Comparison of ENCODE assay signal across 1 cellular context in the genomic region with DNA sequence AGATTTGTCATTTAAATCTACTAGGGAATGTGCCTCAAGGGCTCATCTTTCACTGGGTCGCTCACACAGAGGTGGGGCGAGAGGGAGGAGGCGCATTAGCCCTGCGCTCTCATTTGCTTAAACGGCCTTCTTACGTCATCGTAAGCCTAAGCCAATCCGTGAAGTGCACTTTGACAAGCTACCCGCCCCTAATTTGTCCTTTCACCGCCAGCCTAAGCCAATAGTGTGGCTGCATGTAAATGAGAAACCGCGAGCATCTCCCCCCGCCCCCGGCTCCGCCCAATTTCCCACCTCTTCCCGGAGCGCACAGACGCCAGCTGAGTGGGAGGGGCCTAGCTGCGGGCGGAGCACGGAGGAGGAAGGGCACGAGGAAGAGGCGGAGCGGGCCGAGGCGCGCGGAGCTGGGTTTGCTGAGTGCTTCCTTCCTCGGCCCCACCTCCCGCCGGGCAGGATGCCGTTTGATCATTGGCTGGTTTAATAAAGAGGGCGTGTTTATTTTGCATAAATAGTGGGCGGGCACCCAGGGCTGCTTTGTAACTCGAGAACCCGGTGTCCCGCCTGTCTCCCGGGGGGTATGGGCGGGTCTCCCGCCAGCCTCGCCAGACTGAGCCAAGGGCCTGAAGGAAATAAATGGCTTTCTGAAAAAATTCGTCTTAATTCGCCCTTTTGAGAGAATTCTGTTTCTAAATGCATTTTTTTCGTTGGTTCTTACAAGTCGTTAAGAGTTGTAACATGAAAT.
A peak's percentile ranks its signal among the peaks of the same experiment; 100 is the strongest.
TF ChIP-seq lines count a peak whose summit lies in the region.

No MANE protein-coding gene starts in this region.

TF ChIP-seq in GM12878, 131 proteins besides CTCF, POLR2A, EP300 and RAD21 (continued from another document and continues in another):
- TF ChIP-seq WRNIP1 (IDR thresholded peaks at IDR 0.05; ENCODE audit: borderline replicate concordance, low read depth, low read length) (no peak), FOS (IDR thresholded peaks at IDR 0.05; ENCODE audit: borderline replicate concordance, extremely low read depth, insufficient read length) (no peak), RUNX3 (IDR thresholded peaks at IDR 0.05; ENCODE audit: low read length) (no peak), MYC (IDR thresholded peaks at IDR 0.05; ENCODE audit: insufficient read depth, insufficient read length, insufficient replicate concordance, low read length, severe bottlenecking) (no peak), HDAC2 (IDR thresholded peaks at IDR 0.05) (no peak), SIN3A (IDR thresholded peaks at IDR 0.05; ENCODE audit: low read depth, low read length) (0 out of 2 replicates have a peak, but pooled peaks have one; percentile 31), NR2F1 (conservative IDR thresholded peaks at IDR 0.05) (no peak), SIX5 (IDR thresholded peaks at IDR 0.05; ENCODE audit: low read depth, low read length, severe bottlenecking) (no peak), JUND (IDR thresholded peaks at IDR 0.05; ENCODE audit: low read depth, low read length) (0 out of 2 replicates have a peak, but pooled peaks have one; percentile 28), ZNF274 (IDR thresholded peaks at IDR 0.05; ENCODE audit: insufficient read depth, insufficient read length) (no peak), CREM (IDR thresholded peaks at IDR 0.05; ENCODE audit: low read depth) (0 out of 2 replicates have a peak, but pooled peaks have one; percentile 31), MEF2A (IDR thresholded peaks at IDR 0.05; ENCODE audit: insufficient read depth, low read depth, low read length) (no peak), ZNF384 (IDR thresholded peaks at IDR 0.05; ENCODE audit: borderline replicate concordance, low read depth, low read length) (no peak), CHD2 (IDR thresholded peaks at IDR 0.05; ENCODE audit: borderline replicate concordance, low read depth, low read length) (peak; percentile 58; the same call in 1 of the 2 replicates), TCF3 (IDR thresholded peaks at IDR 0.05; ENCODE audit: borderline replicate concordance, insufficient read depth, low read depth, low read length) (0 out of 2 replicates have a peak, but pooled peaks have one; percentile 41), ZZZ3 (IDR thresholded peaks at IDR 0.05; ENCODE audit: control insufficient read depth, insufficient read length, low read depth) (no peak), GABPA (IDR thresholded peaks at IDR 0.05; ENCODE audit: low read depth) (no peak), SMAD5 (IDR thresholded peaks at IDR 0.05; ENCODE audit: low read depth) (no peak), SREBF2 (IDR thresholded peaks at IDR 0.05; ENCODE audit: low read length) (no peak), ATF7 (IDR thresholded peaks at IDR 0.05; ENCODE audit: low read depth) (peak; percentile 99), HCFC1 (IDR thresholded peaks at IDR 0.05; ENCODE audit: low read length) (no peak), IKZF2 (IDR thresholded peaks at IDR 0.05) (no peak), PAX5 (IDR thresholded peaks at IDR 0.05; ENCODE audit: borderline replicate concordance, low read depth, low read length) (no peak), POLR2AphosphoS5 (IDR thresholded peaks at IDR 0.05; ENCODE audit: low read length) (no peak), POU2F2 (IDR thresholded peaks at IDR 0.05; ENCODE audit: borderline replicate concordance, low read depth, low read length) (peak; percentile 63; the same call in 1 of the 3 replicates), JUNB (IDR thresholded peaks at IDR 0.05) (no peak), TCF7 (IDR thresholded peaks at IDR 0.05; ENCODE audit: borderline replicate concordance) (no peak)
- TF ChIP-seq, protein P1, sequence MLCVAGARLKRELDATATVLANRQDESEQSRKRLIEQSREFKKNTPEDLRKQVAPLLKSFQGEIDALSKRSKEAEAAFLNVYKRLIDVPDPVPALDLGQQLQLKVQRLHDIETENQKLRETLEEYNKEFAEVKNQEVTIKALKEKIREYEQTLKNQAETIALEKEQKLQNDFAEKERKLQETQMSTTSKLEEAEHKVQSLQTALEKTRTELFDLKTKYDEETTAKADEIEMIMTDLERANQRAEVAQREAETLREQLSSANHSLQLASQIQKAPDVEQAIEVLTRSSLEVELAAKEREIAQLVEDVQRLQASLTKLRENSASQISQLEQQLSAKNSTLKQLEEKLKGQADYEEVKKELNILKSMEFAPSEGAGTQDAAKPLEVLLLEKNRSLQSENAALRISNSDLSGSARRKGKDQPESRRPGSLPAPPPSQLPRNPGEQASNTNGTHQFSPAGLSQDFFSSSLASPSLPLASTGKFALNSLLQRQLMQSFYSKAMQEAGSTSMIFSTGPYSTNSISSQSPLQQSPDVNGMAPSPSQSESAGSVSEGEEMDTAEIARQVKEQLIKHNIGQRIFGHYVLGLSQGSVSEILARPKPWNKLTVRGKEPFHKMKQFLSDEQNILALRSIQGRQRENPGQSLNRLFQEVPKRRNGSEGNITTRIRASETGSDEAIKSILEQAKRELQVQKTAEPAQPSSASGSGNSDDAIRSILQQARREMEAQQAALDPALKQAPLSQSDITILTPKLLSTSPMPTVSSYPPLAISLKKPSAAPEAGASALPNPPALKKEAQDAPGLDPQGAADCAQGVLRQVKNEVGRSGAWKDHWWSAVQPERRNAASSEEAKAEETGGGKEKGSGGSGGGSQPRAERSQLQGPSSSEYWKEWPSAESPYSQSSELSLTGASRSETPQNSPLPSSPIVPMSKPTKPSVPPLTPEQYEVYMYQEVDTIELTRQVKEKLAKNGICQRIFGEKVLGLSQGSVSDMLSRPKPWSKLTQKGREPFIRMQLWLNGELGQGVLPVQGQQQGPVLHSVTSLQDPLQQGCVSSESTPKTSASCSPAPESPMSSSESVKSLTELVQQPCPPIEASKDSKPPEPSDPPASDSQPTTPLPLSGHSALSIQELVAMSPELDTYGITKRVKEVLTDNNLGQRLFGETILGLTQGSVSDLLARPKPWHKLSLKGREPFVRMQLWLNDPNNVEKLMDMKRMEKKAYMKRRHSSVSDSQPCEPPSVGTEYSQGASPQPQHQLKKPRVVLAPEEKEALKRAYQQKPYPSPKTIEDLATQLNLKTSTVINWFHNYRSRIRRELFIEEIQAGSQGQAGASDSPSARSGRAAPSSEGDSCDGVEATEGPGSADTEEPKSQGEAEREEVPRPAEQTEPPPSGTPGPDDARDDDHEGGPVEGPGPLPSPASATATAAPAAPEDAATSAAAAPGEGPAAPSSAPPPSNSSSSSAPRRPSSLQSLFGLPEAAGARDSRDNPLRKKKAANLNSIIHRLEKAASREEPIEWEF (IDR thresholded peaks at IDR 0.05; ENCODE audit: insufficient replicate concordance, low read depth, low read length) = no peak
- TF ChIP-seq, protein P2, sequence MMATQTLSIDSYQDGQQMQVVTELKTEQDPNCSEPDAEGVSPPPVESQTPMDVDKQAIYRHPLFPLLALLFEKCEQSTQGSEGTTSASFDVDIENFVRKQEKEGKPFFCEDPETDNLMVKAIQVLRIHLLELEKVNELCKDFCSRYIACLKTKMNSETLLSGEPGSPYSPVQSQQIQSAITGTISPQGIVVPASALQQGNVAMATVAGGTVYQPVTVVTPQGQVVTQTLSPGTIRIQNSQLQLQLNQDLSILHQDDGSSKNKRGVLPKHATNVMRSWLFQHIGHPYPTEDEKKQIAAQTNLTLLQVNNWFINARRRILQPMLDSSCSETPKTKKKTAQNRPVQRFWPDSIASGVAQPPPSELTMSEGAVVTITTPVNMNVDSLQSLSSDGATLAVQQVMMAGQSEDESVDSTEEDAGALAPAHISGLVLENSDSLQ (IDR thresholded peaks at IDR 0.05) = peak; percentile 60; the same call in 1 of the 2 replicates
- TF ChIP-seq, protein P3, sequence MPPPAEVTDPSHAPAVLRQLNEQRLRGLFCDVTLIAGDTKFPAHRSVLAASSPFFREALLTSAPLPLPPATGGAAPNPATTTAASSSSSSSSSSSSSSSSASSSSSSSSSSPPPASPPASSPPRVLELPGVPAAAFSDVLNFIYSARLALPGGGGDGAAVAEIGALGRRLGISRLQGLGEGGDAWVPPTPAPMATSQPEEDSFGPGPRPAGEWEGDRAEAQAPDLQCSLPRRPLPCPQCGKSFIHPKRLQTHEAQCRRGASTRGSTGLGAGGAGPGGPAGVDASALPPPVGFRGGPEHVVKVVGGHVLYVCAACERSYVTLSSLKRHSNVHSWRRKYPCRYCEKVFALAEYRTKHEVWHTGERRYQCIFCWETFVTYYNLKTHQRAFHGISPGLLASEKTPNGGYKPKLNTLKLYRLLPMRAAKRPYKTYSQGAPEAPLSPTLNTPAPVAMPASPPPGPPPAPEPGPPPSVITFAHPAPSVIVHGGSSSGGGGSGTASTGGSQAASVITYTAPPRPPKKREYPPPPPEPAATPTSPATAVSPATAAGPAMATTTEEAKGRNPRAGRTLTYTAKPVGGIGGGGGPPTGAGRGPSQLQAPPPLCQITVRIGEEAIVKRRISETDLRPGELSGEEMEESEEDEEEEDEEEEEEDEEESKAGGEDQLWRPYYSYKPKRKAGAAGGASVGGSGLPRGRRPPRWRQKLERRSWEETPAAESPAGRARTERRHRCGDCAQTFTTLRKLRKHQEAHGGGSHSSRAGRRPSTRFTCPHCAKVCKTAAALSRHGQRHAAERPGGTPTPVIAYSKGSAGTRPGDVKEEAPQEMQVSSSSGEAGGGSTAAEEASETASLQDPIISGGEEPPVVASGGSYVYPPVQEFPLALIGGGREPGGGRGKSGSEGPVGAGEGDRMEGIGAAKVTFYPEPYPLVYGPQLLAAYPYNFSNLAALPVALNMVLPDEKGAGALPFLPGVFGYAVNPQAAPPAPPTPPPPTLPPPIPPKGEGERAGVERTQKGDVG (CRISPR knock-in tag; IDR thresholded peaks at IDR 0.05) = no peak
- TF ChIP-seq, protein P4, sequence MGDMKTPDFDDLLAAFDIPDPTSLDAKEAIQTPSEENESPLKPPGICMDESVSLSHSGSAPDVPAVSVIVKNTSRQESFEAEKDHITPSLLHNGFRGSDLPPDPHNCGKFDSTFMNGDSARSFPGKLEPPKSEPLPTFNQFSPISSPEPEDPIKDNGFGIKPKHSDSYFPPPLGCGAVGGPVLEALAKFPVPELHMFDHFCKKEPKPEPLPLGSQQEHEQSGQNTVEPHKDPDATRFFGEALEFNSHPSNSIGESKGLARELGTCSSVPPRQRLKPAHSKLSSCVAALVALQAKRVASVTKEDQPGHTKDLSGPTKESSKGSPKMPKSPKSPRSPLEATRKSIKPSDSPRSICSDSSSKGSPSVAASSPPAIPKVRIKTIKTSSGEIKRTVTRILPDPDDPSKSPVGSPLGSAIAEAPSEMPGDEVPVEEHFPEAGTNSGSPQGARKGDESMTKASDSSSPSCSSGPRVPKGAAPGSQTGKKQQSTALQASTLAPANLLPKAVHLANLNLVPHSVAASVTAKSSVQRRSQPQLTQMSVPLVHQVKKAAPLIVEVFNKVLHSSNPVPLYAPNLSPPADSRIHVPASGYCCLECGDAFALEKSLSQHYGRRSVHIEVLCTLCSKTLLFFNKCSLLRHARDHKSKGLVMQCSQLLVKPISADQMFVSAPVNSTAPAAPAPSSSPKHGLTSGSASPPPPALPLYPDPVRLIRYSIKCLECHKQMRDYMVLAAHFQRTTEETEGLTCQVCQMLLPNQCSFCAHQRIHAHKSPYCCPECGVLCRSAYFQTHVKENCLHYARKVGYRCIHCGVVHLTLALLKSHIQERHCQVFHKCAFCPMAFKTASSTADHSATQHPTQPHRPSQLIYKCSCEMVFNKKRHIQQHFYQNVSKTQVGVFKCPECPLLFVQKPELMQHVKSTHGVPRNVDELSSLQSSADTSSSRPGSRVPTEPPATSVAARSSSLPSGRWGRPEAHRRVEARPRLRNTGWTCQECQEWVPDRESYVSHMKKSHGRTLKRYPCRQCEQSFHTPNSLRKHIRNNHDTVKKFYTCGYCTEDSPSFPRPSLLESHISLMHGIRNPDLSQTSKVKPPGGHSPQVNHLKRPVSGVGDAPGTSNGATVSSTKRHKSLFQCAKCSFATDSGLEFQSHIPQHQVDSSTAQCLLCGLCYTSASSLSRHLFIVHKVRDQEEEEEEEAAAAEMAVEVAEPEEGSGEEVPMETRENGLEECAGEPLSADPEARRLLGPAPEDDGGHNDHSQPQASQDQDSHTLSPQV (IDR thresholded peaks at IDR 0.05) = peak; percentile 91
- TF ChIP-seq, protein P5, sequence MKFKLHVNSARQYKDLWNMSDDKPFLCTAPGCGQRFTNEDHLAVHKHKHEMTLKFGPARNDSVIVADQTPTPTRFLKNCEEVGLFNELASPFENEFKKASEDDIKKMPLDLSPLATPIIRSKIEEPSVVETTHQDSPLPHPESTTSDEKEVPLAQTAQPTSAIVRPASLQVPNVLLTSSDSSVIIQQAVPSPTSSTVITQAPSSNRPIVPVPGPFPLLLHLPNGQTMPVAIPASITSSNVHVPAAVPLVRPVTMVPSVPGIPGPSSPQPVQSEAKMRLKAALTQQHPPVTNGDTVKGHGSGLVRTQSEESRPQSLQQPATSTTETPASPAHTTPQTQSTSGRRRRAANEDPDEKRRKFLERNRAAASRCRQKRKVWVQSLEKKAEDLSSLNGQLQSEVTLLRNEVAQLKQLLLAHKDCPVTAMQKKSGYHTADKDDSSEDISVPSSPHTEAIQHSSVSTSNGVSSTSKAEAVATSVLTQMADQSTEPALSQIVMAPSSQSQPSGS (IDR thresholded peaks at IDR 0.05; ENCODE audit: low read length) = no peak
- TF ChIP-seq, protein P6, sequence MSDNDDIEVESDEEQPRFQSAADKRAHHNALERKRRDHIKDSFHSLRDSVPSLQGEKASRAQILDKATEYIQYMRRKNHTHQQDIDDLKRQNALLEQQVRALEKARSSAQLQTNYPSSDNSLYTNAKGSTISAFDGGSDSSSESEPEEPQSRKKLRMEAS (IDR thresholded peaks at IDR 0.05; ENCODE audit: low read depth, low read length) = no peak
- TF ChIP-seq, protein P7, sequence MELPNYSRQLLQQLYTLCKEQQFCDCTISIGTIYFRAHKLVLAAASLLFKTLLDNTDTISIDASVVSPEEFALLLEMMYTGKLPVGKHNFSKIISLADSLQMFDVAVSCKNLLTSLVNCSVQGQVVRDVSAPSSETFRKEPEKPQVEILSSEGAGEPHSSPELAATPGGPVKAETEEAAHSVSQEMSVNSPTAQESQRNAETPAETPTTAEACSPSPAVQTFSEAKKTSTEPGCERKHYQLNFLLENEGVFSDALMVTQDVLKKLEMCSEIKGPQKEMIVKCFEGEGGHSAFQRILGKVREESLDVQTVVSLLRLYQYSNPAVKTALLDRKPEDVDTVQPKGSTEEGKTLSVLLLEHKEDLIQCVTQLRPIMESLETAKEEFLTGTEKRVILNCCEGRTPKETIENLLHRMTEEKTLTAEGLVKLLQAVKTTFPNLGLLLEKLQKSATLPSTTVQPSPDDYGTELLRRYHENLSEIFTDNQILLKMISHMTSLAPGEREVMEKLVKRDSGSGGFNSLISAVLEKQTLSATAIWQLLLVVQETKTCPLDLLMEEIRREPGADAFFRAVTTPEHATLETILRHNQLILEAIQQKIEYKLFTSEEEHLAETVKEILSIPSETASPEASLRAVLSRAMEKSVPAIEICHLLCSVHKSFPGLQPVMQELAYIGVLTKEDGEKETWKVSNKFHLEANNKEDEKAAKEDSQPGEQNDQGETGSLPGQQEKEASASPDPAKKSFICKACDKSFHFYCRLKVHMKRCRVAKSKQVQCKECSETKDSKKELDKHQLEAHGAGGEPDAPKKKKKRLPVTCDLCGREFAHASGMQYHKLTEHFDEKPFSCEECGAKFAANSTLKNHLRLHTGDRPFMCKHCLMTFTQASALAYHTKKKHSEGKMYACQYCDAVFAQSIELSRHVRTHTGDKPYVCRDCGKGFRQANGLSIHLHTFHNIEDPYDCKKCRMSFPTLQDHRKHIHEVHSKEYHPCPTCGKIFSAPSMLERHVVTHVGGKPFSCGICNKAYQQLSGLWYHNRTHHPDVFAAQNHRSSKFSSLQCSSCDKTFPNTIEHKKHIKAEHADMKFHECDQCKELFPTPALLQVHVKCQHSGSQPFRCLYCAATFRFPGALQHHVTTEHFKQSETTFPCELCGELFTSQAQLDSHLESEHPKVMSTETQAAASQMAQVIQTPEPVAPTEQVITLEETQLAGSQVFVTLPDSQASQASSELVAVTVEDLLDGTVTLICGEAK (IDR thresholded peaks at IDR 0.05; ENCODE audit: borderline replicate concordance) = peak; percentile 26; the same call in 1 of the 2 replicates
